ENCODE assay signal across 25 cellular contexts in the genomic region with DNA sequence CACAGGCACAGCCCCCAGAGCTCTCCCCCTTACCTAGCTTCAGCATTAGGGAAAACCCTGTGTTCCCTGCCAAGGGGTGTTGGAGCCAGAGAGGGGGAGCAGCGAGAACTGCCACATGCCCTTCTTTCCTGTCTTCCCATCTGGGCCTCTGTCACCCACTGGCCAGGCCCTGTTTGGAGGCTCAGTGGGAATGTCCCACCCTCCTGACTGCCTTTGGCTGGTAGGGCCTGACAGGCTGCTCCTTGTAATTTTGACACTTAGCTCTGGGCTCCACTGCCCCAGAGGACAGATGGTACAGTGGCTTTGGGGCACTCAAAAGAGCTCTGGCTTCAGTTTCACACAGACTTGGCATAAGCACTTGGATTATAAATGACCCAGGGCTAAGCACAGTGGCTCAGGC. TPM values are rescaled to one million over a fixed set of nuclear protein-coding genes. Genes with fewer than 3 reads are reported as not detected.
A peak's percentile ranks its signal among the peaks of the same experiment; 100 is the strongest.
DNase-seq lines count a peak whose midpoint lies in the region; TF ChIP-seq lines count a peak whose summit lies in the region.
"Had no signal": no experiment of that assay in that cellular context is flagged by ENCODE, and none has a peak within 500 bp of the region (broad histone marks: within the 10 kb centered on the region; RNA-seq: fewer than 3 reads in every experiment).

No MANE protein-coding gene starts in this region.

- H3K9ac ChIP-seq in neuronal stem cell (ENCODE audit: low read depth, low read length, poor library complexity) = no peak overlapping the region

- H3K9me3 ChIP-seq in WERI-Rb-1 (ENCODE audit: severe bottlenecking) (no peaks in the 10 kb centered on the region), neuronal stem cell (replicated peaks in 1 of 2; ENCODE audit: control insufficient read depth in 2 of 2, insufficient read depth in 1 of 2, low read depth in 1 of 2, low read length in 2 of 2) (peaks cover 3 to 5% of the 10 kb centered on the region in 2 donors)
- H3K9me3 ChIP-seq: BE2C had no signal

- DNase-seq in NCI-H82 (lab: John Stamatoyannopoulos, UW) = peak; percentile 44
- no peak for DNase-seq in NCI-H82 treated with DMSO at 0.1 percent for 48 hours (lab: John Stamatoyannopoulos, UW; ENCODE audit: unreplicated experiment)
- DNase-seq in G401 (ENCODE audit: low spot score) = peak; percentile 96
- peak; percentile 80 for DNase-seq in WERI-Rb-1
- no peak for DNase-seq in neuronal stem cell (ENCODE audit: low spot score)
- DNase-seq in NCI-H1694 treated with DMSO at 0.1 percent for 48 hours (lab: John Stamatoyannopoulos, UW) = no peak
- DNase-seq in HPDE6-E6E7 (ENCODE audit: extremely low spot score) = no peak
- DNase-seq in activated CD4-positive, alpha-beta T cell treated with anti-CD3 and anti-CD28 coated beads, Interleukin-2, amount 10 ng/mL, durations not matched to agents 7 days and 5 days = no peak
- DNase-seq: 8988T, ACHN, BE2C, Calu3, GOT3, HCEC 1CT, NCI-H1092, NCI-H1436, NCI-H187 treated with DMSO at 0.1 percent for 48 hours, NCI-H2171 treated with DMSO at 0.1 percent for 48 hours, NCI-H345, NCI-H510A treated with DMSO at 0.1 percent for 48 hours, NCI-H774, SHP77 treated with DMSO at 0.1 percent for 48 hours had no signal

- H3K27me3 ChIP-seq in WERI-Rb-1 (ENCODE audit: insufficient read depth, low read depth, severe bottlenecking) (no peaks in the 10 kb centered on the region), neuronal stem cell (ENCODE audit: control insufficient read depth in 3 of 3, insufficient read depth in 3 of 3, low read depth in 1 of 3, low read length in 3 of 3) (peaks cover 0 to 61% (median 24%) of the 10 kb centered on the region in 3 experiments)
- H3K27me3 ChIP-seq: BE2C had no signal

- H3K4me2 ChIP-seq in neuronal stem cell (ENCODE audit: insufficient read depth, low read length, poor library complexity, severe bottlenecking) = no peak overlapping the region

- in situ Hi-C loops in G401 (cut with HindIII; ENCODE audit: low sequenced_read_pairs) = no loop called here

- POLR2A ChIA-PET in activated CD4-positive, alpha-beta T cell treated with anti-CD3 and anti-CD28 coated beads, Interleukin-2, amount 10 ng/mL, durations not matched to agents 7 days and 5 days (lab: Charles Lee) = no interaction called here

- H3K36me3 ChIP-seq in WERI-Rb-1 = no peaks in the 10 kb centered on the region
- no peaks in the 10 kb centered on the region for H3K36me3 ChIP-seq in neuronal stem cell (replicated peaks in 1 of 2; ENCODE audit: control insufficient read depth in 2 of 2, insufficient read depth in 2 of 2, low read length in 2 of 2)
- H3K36me3 ChIP-seq: BE2C had no signal

- no peak overlapping the region for H3K4me3 Mint-ChIP-seq in activated CD4-positive, alpha-beta T cell treated with anti-CD3 and anti-CD28 coated beads, Interleukin-2, amount 10 ng/mL, durations not matched to agents 7 days and 5 days
- H3K4me3 Mint-ChIP-seq: CD14-positive monocyte had no signal

- H3K4me3 ChIP-seq in WERI-Rb-1 (ENCODE audit: low read depth, low read length) = no peak overlapping the region
- H3K4me3 ChIP-seq in neuronal stem cell (ENCODE audit: low read length in 2 of 2) = no peak overlapping the region
- H3K4me3 ChIP-seq: GM12878 had no signal

- H3K9me3 Mint-ChIP-seq in activated CD4-positive, alpha-beta T cell treated with anti-CD3 and anti-CD28 coated beads, Interleukin-2, amount 10 ng/mL, durations not matched to agents 7 days and 5 days = no peaks in the 10 kb centered on the region

- H4K8ac ChIP-seq in neuronal stem cell (ENCODE audit: low read depth, low read length) = no peak overlapping the region

- H2BK15ac ChIP-seq in neuronal stem cell (ENCODE audit: low read length) = no peak overlapping the region

- no peak overlapping the region for H2AFZ ChIP-seq in neuronal stem cell (ENCODE audit: low read length)

- H2BK120ac ChIP-seq in neuronal stem cell (ENCODE audit: low read depth, low read length) = no peak overlapping the region

- WGBS in neuronal stem cell (ENCODE audit: extremely low coverage in 2 of 2, insufficient read length in 2 of 2, insufficient replicate concordance in 1 of 2), 2 donors = no CpG with 5 or more reads among the region's 1 CpG

- H3K18ac ChIP-seq in neuronal stem cell (ENCODE audit: low read length) = no peak overlapping the region

- H3K4me1 Mint-ChIP-seq in activated CD4-positive, alpha-beta T cell treated with anti-CD3 and anti-CD28 coated beads, Interleukin-2, amount 10 ng/mL, durations not matched to agents 7 days and 5 days = peaks cover 13% of the 10 kb centered on the region

- no peak overlapping the region for H4K91ac ChIP-seq in neuronal stem cell (ENCODE audit: low read depth, low read length, poor library complexity)

- TF ChIP-seq CTCF in WERI-Rb-1 (IDR thresholded peaks at IDR 0.05; ENCODE audit: low read depth, low read length) = no peak

- H3K27ac ChIP-seq in WERI-Rb-1 = peak overlapping the region; percentile 56
- no peak overlapping the region for H3K27ac ChIP-seq in neuronal stem cell (replicated peaks; ENCODE audit: low read length)
- H3K27ac ChIP-seq: RWPE1 had no signal

- no peak overlapping the region for H2BK12ac ChIP-seq in neuronal stem cell (ENCODE audit: low read length)

- peaks cover 3% of the 10 kb centered on the region in 2 donors for H3K4me1 ChIP-seq in neuronal stem cell (ENCODE audit: control insufficient read depth in 2 of 2, insufficient read depth in 1 of 2, low read depth in 1 of 2, low read length in 2 of 2)

- CTCF ChIA-PET in activated CD4-positive, alpha-beta T cell treated with anti-CD3 and anti-CD28 coated beads, Interleukin-2, amount 10 ng/mL, durations not matched to agents 7 days and 5 days (lab: Charles Lee) = interaction anchor here (1.4 kb wide), 1 partner anchor 15 kb away, joined by 3 read pairs; no protein-coding TSS in a partner anchor

- H2BK5ac ChIP-seq in neuronal stem cell (ENCODE audit: low read length) = no peak overlapping the region

- H3K36me3 Mint-ChIP-seq in activated CD4-positive, alpha-beta T cell treated with anti-CD3 and anti-CD28 coated beads, Interleukin-2, amount 10 ng/mL, durations not matched to agents 7 days and 5 days (ENCODE audit: low read depth) = no peaks in the 10 kb centered on the region
- H3K36me3 Mint-ChIP-seq: CD14-positive monocyte had no signal

- no peaks in the 10 kb centered on the region for H3K79me1 ChIP-seq in neuronal stem cell (ENCODE audit: low read depth, low read length)

- H3K27me3 Mint-ChIP-seq in activated CD4-positive, alpha-beta T cell treated with anti-CD3 and anti-CD28 coated beads, Interleukin-2, amount 10 ng/mL, durations not matched to agents 7 days and 5 days = no peaks in the 10 kb centered on the region

- no peak overlapping the region for H3K27ac Mint-ChIP-seq in activated CD4-positive, alpha-beta T cell treated with anti-CD3 and anti-CD28 coated beads, Interleukin-2, amount 10 ng/mL, durations not matched to agents 7 days and 5 days
- H3K27ac Mint-ChIP-seq: CD14-positive monocyte had no signal

- no peak overlapping the region for H3K4ac ChIP-seq in neuronal stem cell (ENCODE audit: low read length)

- no peak overlapping the region for H2AK5ac ChIP-seq in neuronal stem cell (ENCODE audit: low read depth, low read length)

- no peak overlapping the region for H3K14ac ChIP-seq in neuronal stem cell (ENCODE audit: low read length)

- H3K23ac ChIP-seq in neuronal stem cell (ENCODE audit: low read depth, low read length, poor library complexity) = peak overlapping the region; percentile 48

RNA-seq across cellular contexts. Expression of a gene that starts 16.7 kb away (rescaled TPM):
- 74.5 and 105 TPM in 2 replicates for total RNA-seq in G401 (2014; rRNA removed; shearing (Covaris generic))
- polyA plus RNA-seq in neuronal stem cell (2013, experiment 1 of 2) = 70.7 TPM
- 74.1 TPM for polyA plus RNA-seq in neuronal stem cell (2013, experiment 2 of 2)
- 10 to 100 TPM; 61.1 to 63.5 TPM for total RNA-seq in activated CD4-positive, alpha-beta T cell treated with anti-CD3 and anti-CD28 coated beads, Interleukin-2, amount 10 ng/mL, durations not matched to agents 7 days and 5 days

RNA-seq across cellular contexts. Expression of a gene that starts 50.6 kb away (rescaled TPM):
- 0.44 TPM in 1 of 2 replicates, not detected in the other for total RNA-seq in G401 (2014; rRNA removed; shearing (Covaris generic))
- polyA plus RNA-seq in neuronal stem cell (2013, experiment 1 of 2) = 0.33 TPM
- polyA plus RNA-seq in neuronal stem cell (2013, experiment 2 of 2) = 0.30 TPM
- under 1 TPM in 1 of 2 experiments, not detected in 1; 0.07 TPM for total RNA-seq in activated CD4-positive, alpha-beta T cell treated with anti-CD3 and anti-CD28 coated beads, Interleukin-2, amount 10 ng/mL, durations not matched to agents 7 days and 5 days
- total RNA-seq: GM12878 had no signal
- polyA plus RNA-seq: CD14-positive monocyte, GM12878 had no signal

RNA-seq across cellular contexts. Expression of a gene that starts 52.9 kb away (rescaled TPM):
- 7.8 and 8.7 TPM in 2 replicates for total RNA-seq in G401 (2014; rRNA removed; shearing (Covaris generic))
- polyA plus RNA-seq in neuronal stem cell (2013, experiment 1 of 2) = 10.6 TPM
- polyA plus RNA-seq in neuronal stem cell (2013, experiment 2 of 2) = 9.4 TPM
- 10 to 100 TPM; 18.3 to 22.4 TPM for total RNA-seq in activated CD4-positive, alpha-beta T cell treated with anti-CD3 and anti-CD28 coated beads, Interleukin-2, amount 10 ng/mL, durations not matched to agents 7 days and 5 days

Comparison
In these comparisons a context has a peak if more than half of its experiments do, and no peak if none do; other contexts are left out.
1. DNase-seq: peak in NCI-H82 (single experiment), G401 (single experiment) and WERI-Rb-1 (single experiment); none in NCI-H82 treated with DMSO at 0.1 percent for 48 hours (single experiment), neuronal stem cell (single experiment), NCI-H1694 treated with DMSO at 0.1 percent for 48 hours (single experiment), HPDE6-E6E7 (single experiment) and activated CD4-positive, alpha-beta T cell treated with anti-CD3 and anti-CD28 coated beads, Interleukin-2, amount 10 ng/mL, durations not matched to agents 7 days and 5 days (single experiment).